ENCODE assay signal across 15 cellular contexts in genomic region chr12:131637986-131638385, GRCh38.
A peak's percentile ranks its signal among the peaks of the same experiment; 100 is the strongest.
DNase-seq lines count a peak whose midpoint lies in the region; ATAC-seq and TF ChIP-seq lines count a peak whose summit lies in the region.
"Had no signal": no experiment of that assay in that cellular context is flagged by ENCODE, and none has a peak within 500 bp of the region (broad histone marks: within the 10 kb centered on the region; RNA-seq: fewer than 3 reads in every experiment).

No MANE protein-coding gene starts in this region.

- no peak overlapping the region for H3K4me3 Mint-ChIP-seq in endodermal cell
- H3K4me3 Mint-ChIP-seq: B cell; CD8-positive, alpha-beta T cell; IgD-negative memory B cell had no signal

- ATAC-seq in HG02884 (IDR thresholded peaks at IDR 0.05; ENCODE audit: unreplicated experiment): no peak
- ATAC-seq: CD8-positive, alpha-beta T cell; HCT116; HepG2 had no signal

- H3K9me3 ChIP-seq in endodermal cell (ENCODE audit: control insufficient read depth, low read length) (no peaks in the 10 kb centered on the region), parathyroid adenoma (ENCODE audit: control insufficient read depth, low read length) (no peaks in the 10 kb centered on the region)
- H3K9me3 ChIP-seq: BLaER1 treated with 17β-estradiol and CSF1 and Interleukin-3, amounts not matched to agents 10 nM and 100 nM; Caco-2 had no signal

- H3K4me1 ChIP-seq in endodermal cell (ENCODE audit: control insufficient read depth, insufficient read depth, low read length) (peaks cover 4% of the 10 kb centered on the region), parathyroid adenoma (peaks cover 11% of the 10 kb centered on the region)
- H3K4me1 ChIP-seq: Caco-2 had no signal

- H3K79me2 ChIP-seq in parathyroid adenoma: no peaks in the 10 kb centered on the region

- H3K27ac ChIP-seq in endodermal cell (ENCODE audit: low read depth, low read length) (no peak overlapping the region), parathyroid adenoma (peak overlapping the region; percentile 47)
- H3K27ac ChIP-seq: BLaER1 treated with 17β-estradiol and CSF1 and Interleukin-3, amounts not matched to agents 10 nM and 100 nM; GM23248 had no signal

- H3K4me3 ChIP-seq in H7 (ENCODE audit: insufficient read depth, low read depth, low read length) (no peak overlapping the region), endodermal cell (ENCODE audit: low read length) (no peak overlapping the region), parathyroid adenoma (ENCODE audit: low read depth, low read length) (no peak overlapping the region)
- H3K4me3 ChIP-seq: BLaER1 treated with 17β-estradiol and CSF1 and Interleukin-3, amounts not matched to agents 10 nM and 100 nM; GM23248 had no signal

- no peaks in the 10 kb centered on the region for H3K36me3 Mint-ChIP-seq in endodermal cell (ENCODE audit: low read depth)
- H3K36me3 Mint-ChIP-seq: CD8-positive, alpha-beta T cell; IgD-negative memory B cell had no signal

- H3K4me1 Mint-ChIP-seq in endodermal cell: peaks cover 8% of the 10 kb centered on the region
- H3K4me1 Mint-ChIP-seq: B cell had no signal

- H3K27me3 ChIP-seq in H7 (ENCODE audit: control insufficient read depth, insufficient read depth, low read length) (0 out of 2 replicates have a peak, but pooled peaks cover 2% of the 10 kb centered on the region), endodermal cell (ENCODE audit: control insufficient read depth, insufficient read depth, low read length, poor library complexity, severe bottlenecking) (no peaks in the 10 kb centered on the region), parathyroid adenoma (ENCODE audit: control insufficient read depth, insufficient read depth, low read length) (no peaks in the 10 kb centered on the region)

- DNase-seq in CMK (ENCODE audit: low read depth): peak; percentile 45
- peak; percentile 34 for DNase-seq in H7
- DNase-seq in endodermal cell: peak; percentile 46
- DNase-seq in activated T-cell treated with anti-CD3 and anti-CD28 coated beads, Interleukin-2, amount 50 U/mL, for 1 hour: no peak
- DNase-seq in SK-N-DZ (ENCODE audit: low spot score): no peak
- DNase-seq: Caco-2; CD8-positive, alpha-beta T cell; GM23248 had no signal

- H3K36me3 ChIP-seq in H7 (replicated peaks; ENCODE audit: control insufficient read depth, insufficient read depth, low read length) (no peaks in the 10 kb centered on the region), endodermal cell (ENCODE audit: control insufficient read depth, insufficient read depth, low read length) (no peaks in the 10 kb centered on the region), parathyroid adenoma (ENCODE audit: control insufficient read depth, insufficient read depth, low read length) (no peaks in the 10 kb centered on the region)
- H3K36me3 ChIP-seq: BLaER1 treated with 17β-estradiol and CSF1 and Interleukin-3, amounts not matched to agents 10 nM and 100 nM had no signal

- TF ChIP-seq CTCF in endodermal cell (conservative IDR thresholded peaks at IDR 0.05) (no peak), parathyroid adenoma (IDR thresholded peaks at IDR 0.05) (no peak)

- no peak overlapping the region for H3K4me2 ChIP-seq in parathyroid adenoma (ENCODE audit: low read length)
- H3K4me2 ChIP-seq: BLaER1 treated with 17β-estradiol and CSF1 and Interleukin-3, amounts not matched to agents 10 nM and 100 nM had no signal

- no peaks in the 10 kb centered on the region for H3K9me3 Mint-ChIP-seq in endodermal cell
- H3K9me3 Mint-ChIP-seq: CD8-positive, alpha-beta T cell; IgD-negative memory B cell had no signal

- no peak overlapping the region for H3K9ac ChIP-seq in endodermal cell (ENCODE audit: extremely low read depth, low read length, poor library complexity, severe bottlenecking)
- H3K9ac ChIP-seq in parathyroid adenoma: no peak overlapping the region
- H3K9ac ChIP-seq: BLaER1 treated with 17β-estradiol and CSF1 and Interleukin-3, amounts not matched to agents 10 nM and 100 nM; GM23248 had no signal

- no peak overlapping the region for H2AFZ ChIP-seq in parathyroid adenoma
- H2AFZ ChIP-seq: GM23248 had no signal

- WGBS in endodermal cell (ENCODE audit: insufficient coverage in 1 of 2, insufficient read length in 1 of 2), 2 experiments: 85 to 91% methylated on average over 2 to 3 of the region's 3 CpGs

- H3K27ac Mint-ChIP-seq in endodermal cell: no peak overlapping the region
- H3K27ac Mint-ChIP-seq: B cell; CD8-positive, alpha-beta T cell; IgD-negative memory B cell had no signal

- H3K27me3 Mint-ChIP-seq in endodermal cell (ENCODE audit: insufficient read depth): no peaks in the 10 kb centered on the region

Comparison
In these comparisons a context has a peak if more than half of its experiments do, and no peak if none do; other contexts are left out.
1. DNase-seq: peak in CMK (single experiment), H7 (single experiment) and endodermal cell (single experiment); none in activated T-cell treated with anti-CD3 and anti-CD28 coated beads, Interleukin-2, amount 50 U/mL, for 1 hour (single experiment) and SK-N-DZ (single experiment).